Comparison of ENCODE assay signal across 1 cellular context in the genomic region with DNA sequence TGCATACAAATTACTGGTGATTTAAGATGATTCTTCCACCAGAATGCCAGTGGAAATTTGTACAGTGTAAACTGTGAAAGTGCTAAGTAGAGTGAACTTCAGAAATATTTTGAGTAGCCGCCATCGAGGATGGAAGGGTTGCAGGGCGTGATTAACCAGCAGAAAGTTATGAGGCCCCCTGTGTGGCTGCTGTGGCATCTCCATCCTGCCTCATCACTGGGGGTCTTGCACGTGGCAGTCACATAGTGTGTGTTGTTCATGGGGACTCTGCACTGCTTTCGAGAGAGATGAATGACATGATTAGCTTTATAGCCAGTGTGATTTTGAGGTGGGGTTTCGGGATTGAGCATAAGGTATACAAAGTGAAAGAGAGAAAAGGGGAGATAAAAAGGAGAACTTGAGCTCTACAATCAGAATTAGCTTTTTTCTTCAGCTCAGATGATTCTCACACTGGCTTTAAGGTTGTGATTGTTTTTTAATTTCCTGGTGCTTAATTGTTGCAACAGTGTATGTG.
TF ChIP-seq lines count a peak whose summit lies in the region.

No MANE protein-coding gene starts in this region.

TF ChIP-seq in GM23338, 12 proteins besides CTCF, POLR2A, EP300 and RAD21:
- TF ChIP-seq EZH2 (IDR thresholded peaks at IDR 0.05; ENCODE audit: low read depth, unreplicated experiment) (no peak), CREB1 (CRISPR knock-in tag; IDR thresholded peaks at IDR 0.05; ENCODE audit: low read depth) (no peak), ETS1 (IDR thresholded peaks at IDR 0.05) (no peak), ZNF114 (CRISPR knock-in tag; IDR thresholded peaks at IDR 0.05) (no peak), JUNB (IDR thresholded peaks at IDR 0.05; ENCODE audit: unreplicated experiment) (no peak)
TF ChIP-seq in GM23338: peak in this region for 0.
